Comparison of ENCODE assay signal across 27 cellular contexts in the genomic region with DNA sequence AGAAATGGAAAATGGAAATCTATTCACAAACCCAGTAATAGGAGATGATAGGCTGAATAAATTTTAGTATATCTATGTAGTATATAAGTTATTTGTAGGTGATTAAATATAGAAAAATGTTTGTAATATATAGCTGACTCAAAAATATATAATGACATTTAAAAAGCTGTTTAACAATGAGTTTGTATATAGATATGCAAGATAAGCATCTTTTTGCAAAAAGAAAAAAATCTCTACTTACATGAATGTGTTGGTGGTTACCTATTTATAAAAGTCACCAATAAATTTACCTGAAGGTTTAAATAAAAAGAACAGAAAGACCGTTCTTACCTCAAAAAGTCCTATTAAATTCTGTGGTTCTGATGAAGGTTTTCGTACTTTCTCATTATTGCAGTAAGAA.
A peak's percentile ranks its signal among the peaks of the same experiment; 100 is the strongest.
DNase-seq lines count a peak whose midpoint lies in the region; ATAC-seq, FAIRE-seq and TF ChIP-seq lines count a peak whose summit lies in the region.
"Had no signal": no experiment of that assay in that cellular context is flagged by ENCODE, and none has a peak within 500 bp of the region (broad histone marks: within the 10 kb centered on the region; RNA-seq: fewer than 3 reads in every experiment).

No MANE protein-coding gene starts in this region.

- TF ChIP-seq EP300 in A549 (IDR thresholded peaks at IDR 0.05) (no peak), K562 (IDR thresholded peaks at IDR 0.05; ENCODE audit: low read length) (no peak)

- no peak overlapping the region for H4K91ac ChIP-seq in IMR-90 (ENCODE audit: insufficient read depth, low read depth, low read length)

- ATAC-seq in A549 (no peak), IMR-90 (ENCODE audit: low read depth) (no peak), K562 (no peak), HG03097 (IDR thresholded peaks at IDR 0.05; ENCODE audit: low FRiP score, unreplicated experiment) (no peak)

- no peak for DNase-seq in A549 (ENCODE audit: low read depth in 1 of 2, low spot score in 1 of 2)
- no peak for DNase-seq in IMR-90
- no peak for DNase-seq in K562 (ENCODE audit: extremely low read depth in 1 of 4, low spot score in 3 of 4)
- no peak for DNase-seq in frontal cortex (ENCODE audit: low spot score in 2 of 2)
- DNase-seq in DMS 273 (lab: John Stamatoyannopoulos, UW; ENCODE audit: unreplicated experiment): no peak
- DNase-seq in MG63: no peak
- DNase-seq: ACHN; BE2C; C1 segment of cervical spinal cord; Caco-2; Calu3; CD4-positive, alpha-beta memory T cell; CD4-positive, CD25-positive, alpha-beta regulatory T cell; CD8-positive, alpha-beta memory T cell; DMS 273 treated with DMSO at 0.1 percent for 48 hours; DMS153; DMS53; DMS79; DND-41; EL; GF-D8 had no signal

- H3K4me1 ChIP-seq in A549 (no peaks in the 10 kb centered on the region), IMR-90 (ENCODE audit: control insufficient read depth, insufficient read depth, low read length) (no peaks in the 10 kb centered on the region), K562 (replicated peaks in 1 of 2; ENCODE audit: control insufficient read depth in 2 of 2, insufficient read depth in 2 of 2, low read length in 2 of 2) (no peaks in the 10 kb centered on the region)
- H3K4me1 ChIP-seq: BE2C, BLaER1 had no signal

- BruUV-seq in IMR-90 (replicated peaks; lab: Mats Ljungman, UMichigan): no TSS peak
- BruUV-seq in K562 (replicated peaks; lab: Mats Ljungman, UMichigan): no TSS peak

- no peak overlapping the region for H3K18ac ChIP-seq in IMR-90 (ENCODE audit: low read depth, low read length)

- no peak overlapping the region for H3K9ac ChIP-seq in IMR-90 (ENCODE audit: low read depth, low read length)
- no peak overlapping the region for H3K9ac ChIP-seq in K562 (ENCODE audit: insufficient read depth in 1 of 2, low read depth in 2 of 2, low read length in 2 of 2)
- H3K9ac ChIP-seq: BLaER1 had no signal

- H4K20me1 ChIP-seq in IMR-90 (ENCODE audit: insufficient read depth, low read length) (no peaks in the 10 kb centered on the region), K562 (replicated peaks; ENCODE audit: control insufficient read depth, insufficient read depth, low read length) (no peaks in the 10 kb centered on the region)

- H3K9me1 ChIP-seq in IMR-90 (ENCODE audit: insufficient read depth, low read length) (no peaks in the 10 kb centered on the region), K562 (ENCODE audit: control insufficient read depth, insufficient read depth, low read length) (no peaks in the 10 kb centered on the region)

- no peak overlapping the region for H3K27ac ChIP-seq in A549
- no peak overlapping the region for H3K27ac ChIP-seq in IMR-90 (ENCODE audit: insufficient read depth, low read length)
- H3K27ac ChIP-seq in K562 (ENCODE audit: extremely low read depth, low read depth, low read length): no peak overlapping the region
- H3K27ac ChIP-seq: 22Rv1, BLaER1 had no signal

- H3K56ac ChIP-seq in IMR-90 (ENCODE audit: extremely low read depth, insufficient read depth, low read length): no peak overlapping the region

- no peak overlapping the region for H3K14ac ChIP-seq in IMR-90 (replicated peaks; ENCODE audit: low read depth, low read length)

- H3K9me3 ChIP-seq in A549 (no peaks in the 10 kb centered on the region), IMR-90 (ENCODE audit: control insufficient read depth, insufficient read depth, low read length) (no peaks in the 10 kb centered on the region), K562 (replicated peaks; ENCODE audit: control insufficient read depth, insufficient read depth, low read depth, low read length) (no peaks in the 10 kb centered on the region), MG63 (no peaks in the 10 kb centered on the region)
- H3K9me3 ChIP-seq: BE2C, BLaER1, Caco-2 had no signal

- H3K4me2 ChIP-seq in A549 (no peak overlapping the region), IMR-90 (ENCODE audit: low read depth, low read length) (no peak overlapping the region), K562 (ENCODE audit: insufficient read depth, low read length) (no peak overlapping the region)
- H3K4me2 ChIP-seq: BLaER1 had no signal

- H2BK5ac ChIP-seq in IMR-90 (ENCODE audit: low read depth, low read length, poor library complexity, severe bottlenecking): no peak overlapping the region

- FAIRE-seq in A549 (lab: Jason Lieb, UNC) (peak; percentile 61), K562 (lab: Jason Lieb, UNC) (no peak), frontal cortex (lab: Jason Lieb, UNC) (peak; percentile 28)
- FAIRE-seq: D721Med, GM12891, GM19239 had no signal

- H3K4me3 ChIP-seq in A549 (no peak overlapping the region), IMR-90 (ENCODE audit: insufficient read depth, low read depth, low read length) (no peak overlapping the region), K562 (no peak overlapping the region), MG63 (no peak overlapping the region)
- H3K4me3 ChIP-seq: BLaER1 had no signal

- H3K36me3 ChIP-seq in IMR-90 (ENCODE audit: control insufficient read depth, insufficient read depth, low read length): peaks cover 14% of the 10 kb centered on the region
- peaks cover 97% of the 10 kb centered on the region for H3K36me3 ChIP-seq in K562 (ENCODE audit: control insufficient read depth, insufficient read depth, low read length)
- H3K36me3 ChIP-seq in MG63: peaks cover 73% of the 10 kb centered on the region

- no peak overlapping the region for H2AK5ac ChIP-seq in IMR-90 (ENCODE audit: low read depth, low read length)

- H2AFZ ChIP-seq in IMR-90 (replicated peaks; ENCODE audit: low read length, poor library complexity): no peak overlapping the region
- H2AFZ ChIP-seq in K562 (ENCODE audit: low read depth, low read length): no peak overlapping the region

- TF ChIP-seq CTCF in A549 (IDR thresholded peaks at IDR 0.05): no peak
- TF ChIP-seq CTCF in IMR-90 (conservative IDR thresholded peaks at IDR 0.05; ENCODE audit: low read depth, low read length): no peak
- TF ChIP-seq CTCF in K562 (IDR thresholded peaks at IDR 0.05 in 2 of 3, conservative IDR thresholded peaks at IDR 0.05 in 1 of 3; ENCODE audit: insufficient read depth in 2 of 3, low read depth in 1 of 3, low read length in 3 of 3): no peak

- no peaks in the 10 kb centered on the region for H3K79me2 ChIP-seq in K562 (ENCODE audit: control insufficient read depth, insufficient read depth, low read length)

- no peak overlapping the region for H4K5ac ChIP-seq in IMR-90 (ENCODE audit: low read depth, low read length)

- H3K27me3 ChIP-seq in IMR-90 (ENCODE audit: control insufficient read depth, insufficient read depth, low read length) (no peaks in the 10 kb centered on the region), K562 (ENCODE audit: control insufficient read depth in 2 of 2, insufficient read depth in 2 of 2, low read length in 2 of 2) (no peaks in the 10 kb centered on the region), MG63 (no peaks in the 10 kb centered on the region)
- H3K27me3 ChIP-seq: BE2C, BLaER1 had no signal

- H2AK9ac ChIP-seq in IMR-90 (replicated peaks; ENCODE audit: low read depth, low read length, poor library complexity): no peak overlapping the region

- in situ Hi-C loops in IMR-90 (cut with MboI; ENCODE audit: low sequenced_read_pairs): no loop called here
- in situ Hi-C loops in K562 (cut with MboI): no loop called here

- no peak overlapping the region for H2BK120ac ChIP-seq in IMR-90 (ENCODE audit: low read depth, low read length)

- no peak for TF ChIP-seq POLR2A in A549 (IDR thresholded peaks at IDR 0.05; ENCODE audit: low read length)
- no peak for TF ChIP-seq POLR2A in IMR-90 (IDR thresholded peaks at IDR 0.05; ENCODE audit: low read depth, low read length)
- no peak for TF ChIP-seq POLR2A in K562 (conservative IDR thresholded peaks at IDR 0.05)

- POLR2A ChIA-PET in A549 (lab: Yijun Ruan, JAX): no interaction called here
- POLR2A ChIA-PET in IMR-90 (lab: Charles Lee; ENCODE audit: unreplicated experiment): no interaction called here
- POLR2A ChIA-PET in K562 (lab: Yijun Ruan, JAX): interaction anchor here (1.3 kb wide), 1 partner anchor 10 kb away, joined by 5 read pairs; no protein-coding TSS in a partner anchor

- TF ChIP-seq RAD21 in A549 (conservative IDR thresholded peaks at IDR 0.05 in 1 of 2, IDR thresholded peaks at IDR 0.05 in 1 of 2): no peak
- no peak for TF ChIP-seq RAD21 in IMR-90 (IDR thresholded peaks at IDR 0.05; ENCODE audit: low read length)
- TF ChIP-seq RAD21 in K562 (CRISPR knock-in tag; conservative IDR thresholded peaks at IDR 0.05 in 1 of 2, IDR thresholded peaks at IDR 0.05 in 1 of 2): no peak

- no peaks in the 10 kb centered on the region for H3K79me1 ChIP-seq in IMR-90 (ENCODE audit: low read depth in 1 of 2, low read length in 2 of 2)

- intact Hi-C loops in IMR-90 (cut with micrococcal nuclease): no loop called here
- intact Hi-C loops in K562 (cut with micrococcal nuclease): no loop called here

- H3K23ac ChIP-seq in IMR-90 (ENCODE audit: low read depth, low read length): no peak overlapping the region

- no peak overlapping the region for H4K8ac ChIP-seq in IMR-90 (ENCODE audit: low read depth in 2 of 2, low read length in 2 of 2)

- no peak overlapping the region for H2BK20ac ChIP-seq in IMR-90 (ENCODE audit: low read depth, low read length)

- no peak overlapping the region for H2BK15ac ChIP-seq in IMR-90 (ENCODE audit: low read depth, low read length)

- H3K4ac ChIP-seq in IMR-90 (ENCODE audit: low read depth, low read length): no peak overlapping the region

- CTCF ChIA-PET in A549 (lab: Yijun Ruan, JAX): interaction anchor here (1.5 to 2.7 kb wide), 4 partner anchors 8 to 27 kb away, joined by 3 to 11 read pairs (median 4); no protein-coding TSS in a partner anchor
- CTCF ChIA-PET in IMR-90 (lab: Yijun Ruan, JAX): interaction anchor here (0.6 kb wide), 1 partner anchor 20 kb away, joined by 3 read pairs; no protein-coding TSS in a partner anchor
- CTCF ChIA-PET in K562 (lab: Yijun Ruan, JAX; ENCODE audit: low intra/inter-chr PET ratio): no interaction called here

- 91% methylated on average over 2 of the region's 2 CpGs for whole genome bisulfite sequencing in A549 (ENCODE audit: missing lambda C conversion rate)
- WGBS in IMR-90 (ENCODE audit: extremely low coverage in 2 of 2, insufficient read length in 1 of 2), 2 experiments: no CpG with 5 or more reads among the region's 2 CpGs
- 95% methylated on average over 2 of the region's 2 CpGs for WGBS in K562 (ENCODE audit: insufficient coverage, low coverage, missing lambda C conversion rate)

- dilution Hi-C loops in IMR-90 (cut with HindIII; ENCODE audit: low sequenced_read_pairs, unreplicated experiment): no loop called here

TF ChIP-seq in A549, 52 proteins besides CTCF, POLR2A, EP300 and RAD21:
- TF ChIP-seq HEYL (CRISPR knock-in tag; IDR thresholded peaks at IDR 0.05) (no peak), MAFK (IDR thresholded peaks at IDR 0.05; ENCODE audit: partially characterized antibody) (peak; percentile 23)

TF ChIP-seq in IMR-90, 13 proteins besides CTCF, POLR2A, EP300 and RAD21:
- TF ChIP-seq MAZ (IDR thresholded peaks at IDR 0.05; ENCODE audit: borderline replicate concordance, low read depth, low read length): no peak
- TF ChIP-seq MAFK (IDR thresholded peaks at IDR 0.05; ENCODE audit: low read depth, low read length): peak; percentile 33; the same call in 1 of the 2 replicates
- TF ChIP-seq BHLHE40 (IDR thresholded peaks at IDR 0.05; ENCODE audit: low read depth, low read length): no peak

TF ChIP-seq in K562, 482 proteins besides CTCF, POLR2A, EP300 and RAD21 (continues in another document):
- TF ChIP-seq C11orf30 (IDR thresholded peaks at IDR 0.05; ENCODE audit: low read depth): peak; percentile 55; the same call in 1 of the 2 replicates

Comparison
In these comparisons a context has a peak if more than half of its experiments do, and no peak if none do; other contexts are left out.
1. Of the 35 proteins assayed by ChIP-seq in both K562 and A549: peak only in K562: none; only in A549: MAFK; in both: none; in neither: 34.